Comparison of ENCODE assay signal across 26 cellular contexts in genomic region chr19:48663667-48664066, GRCh38. TPM values are rescaled to one million over a fixed set of nuclear protein-coding genes. Genes with fewer than 3 reads are reported as not detected.
"Had no signal": no experiment of that assay in that cellular context is flagged by ENCODE, and none has a peak within 500 bp of the region (broad histone marks: within the 10 kb centered on the region; RNA-seq: fewer than 3 reads in every experiment).

No MANE protein-coding gene starts in this region.

- H3K4me3 ChIP-seq: K562, SJSA1, SK-N-MC had no signal

- H3K36me3 Mint-ChIP-seq: IgD-negative memory B cell had no signal

- ATAC-seq: HepG2, K562 had no signal

- H3K27me3 Mint-ChIP-seq: IgD-negative memory B cell had no signal

- H3K9ac ChIP-seq: KMS-11 had no signal

- H3K4me2 ChIP-seq: KMS-11 had no signal

- H3K27ac ChIP-seq: KMS-11, SJSA1, SK-N-MC had no signal

- H3K27me3 ChIP-seq: SJSA1 had no signal

- H3K9me3 Mint-ChIP-seq: IgD-negative memory B cell had no signal

- H3K36me3 ChIP-seq: SJSA1 had no signal

- H3K9me3 ChIP-seq: SJSA1 had no signal

- DNase-seq: Kasumi-1, NCI-H1092, NCI-H1105 treated with DMSO at 0.1 percent for 48 hours, NCI-H1417 treated with DMSO at 0.1 percent for 48 hours, NCI-H146, NCI-H1694 treated with DMSO at 0.1 percent for 48 hours, NCI-H1930, NCI-H2081, NCI-H2107, NCI-H226, NCI-H446, NCI-H510A, NCI-H524 treated with DMSO at 0.1 percent for 48 hours, NCI-H69, NCI-H774, Right ventricle myocardium superior, RPMI8226, SIG-M5 had no signal

RNA-seq across cellular contexts. Expression of gene NTN5, which starts 9.2 kb away (rescaled TPM):
- total RNA-seq: HepG2, HT1080, K562, Right ventricle myocardium superior, SJSA1 had no signal
- polyA plus RNA-seq: K562 had no signal

RNA-seq across cellular contexts. Expression of gene CA11, which starts 17.7 kb away (rescaled TPM):
- total RNA-seq: SJSA1 had no signal

RNA-seq across cellular contexts. Expression of gene FUT2, which starts 32.1 kb away (rescaled TPM):
- total RNA-seq: HT1080, K562, M059J, Right ventricle myocardium superior, SJSA1 had no signal
- polyA plus RNA-seq: HepG2, IgD-negative memory B cell had no signal
